26 cellular contexts compared by ENCODE assay signal in genomic region chr1:43806183-43806582, GRCh38.
"Had no signal": no experiment of that assay in that cellular context is flagged by ENCODE, and none has a peak within 500 bp of the region (broad histone marks: within the 10 kb centered on the region; RNA-seq: fewer than 3 reads in every experiment).

No MANE protein-coding gene starts in this region.

- H3K36me3 ChIP-seq: colonic mucosa, esophagus squamous epithelium, gastrocnemius medialis, left lung, lower lobe of right lung had no signal

- H3K4me3 ChIP-seq: colonic mucosa, esophagus squamous epithelium, gastrocnemius medialis, heart right ventricle, left lung, lower lobe of right lung, mucosa of descending colon had no signal

- H3K4me1 Mint-ChIP-seq: mesothelial cell of epicardium had no signal

- H3K9me3 ChIP-seq: colonic mucosa, esophagus squamous epithelium, gastrocnemius medialis, lower lobe of right lung, mucosa of descending colon had no signal

- H3K4me1 ChIP-seq: colonic mucosa, esophagus squamous epithelium, gastrocnemius medialis, heart right ventricle, left lung, lower lobe of right lung had no signal

- H3K4me3 Mint-ChIP-seq: dendritic cell treated with granulocyte-macrophage colony-stimulating factor and Interleukin-4, amounts not matched to agents 40 ng/mL and 50 ng/mL, for 4 days; effector memory CD8-positive, alpha-beta T cell; endodermal cell; mesothelial cell of epicardium; naive thymus-derived CD4-positive, alpha-beta T cell had no signal

- H3K27ac ChIP-seq: colonic mucosa, epithelial cell of prostate, esophagus squamous epithelium, gastrocnemius medialis, heart right ventricle, left lung, lower lobe of right lung had no signal

- DNase-seq: colonic mucosa; cortex of kidney; effector CD8-positive, alpha-beta T cell; effector memory CD8-positive, alpha-beta T cell; endodermal cell; erythroblast; esophagus squamous epithelium; foreskin fibroblast; foreskin melanocyte; gastrocnemius medialis; glutamatergic neuron; head of caudate nucleus; heart right ventricle; hippocampal formation; islet precursor cell; left cardiac atrium; left lung; left ventricle myocardium superior; lower lobe of right lung; mesenchymal stem cell; mucosa of descending colon; naive thymus-derived CD4-positive, alpha-beta T cell had no signal

- FAIRE-seq: endometrium had no signal

- H3K27me3 Mint-ChIP-seq: dendritic cell treated with granulocyte-macrophage colony-stimulating factor and Interleukin-4, amounts not matched to agents 40 ng/mL and 50 ng/mL, for 4 days; effector memory CD8-positive, alpha-beta T cell; naive thymus-derived CD4-positive, alpha-beta T cell had no signal

- H3K27ac Mint-ChIP-seq: dendritic cell treated with granulocyte-macrophage colony-stimulating factor and Interleukin-4, amounts not matched to agents 40 ng/mL and 50 ng/mL, for 4 days; effector memory CD8-positive, alpha-beta T cell; endodermal cell; mesothelial cell of epicardium; naive thymus-derived CD4-positive, alpha-beta T cell had no signal

- H3K27me3 ChIP-seq: colonic mucosa, esophagus squamous epithelium, gastrocnemius medialis, heart right ventricle, left lung had no signal
